ENCODE assay signal across 34 cellular contexts in the genomic region with DNA sequence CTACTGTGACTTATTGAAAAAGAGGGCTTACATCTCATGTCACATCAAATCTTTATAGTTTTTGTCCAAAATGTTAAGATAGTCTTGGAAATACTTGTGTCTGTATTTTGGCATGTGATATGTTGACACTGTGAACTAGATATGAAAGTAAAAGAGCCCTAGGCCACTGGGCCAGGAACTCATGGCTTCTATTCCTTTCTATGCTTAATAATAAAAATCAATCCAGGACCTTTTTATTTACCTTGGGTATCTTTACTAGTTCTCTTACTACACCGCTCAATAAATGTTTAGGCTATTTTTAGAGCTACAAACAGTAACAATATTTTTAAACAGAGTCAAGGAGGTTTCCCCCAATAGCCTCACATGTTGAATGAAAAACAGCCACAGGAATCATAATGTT.
DNase-seq lines count a peak whose midpoint lies in the region; ATAC-seq, FAIRE-seq and TF ChIP-seq lines count a peak whose summit lies in the region.
"Had no signal": no experiment of that assay in that cellular context is flagged by ENCODE, and none has a peak within 500 bp of the region (broad histone marks: within the 10 kb centered on the region; RNA-seq: fewer than 3 reads in every experiment).

No MANE protein-coding gene starts in this region.

- WGBS in pancreas, 2 donors = 27 to 39% methylated on average over 1 of the region's 1 CpG

- no peaks in the 10 kb centered on the region for H3K36me3 ChIP-seq in pancreas
- H3K36me3 ChIP-seq: BE2C; BLaER1; BLaER1 treated with 17β-estradiol and CSF1 and Interleukin-3, amounts not matched to agents 10 nM and 100 nM had no signal

- H3K4me1 ChIP-seq in pancreas = peaks cover 0 to 10% (median 0%) of the 10 kb centered on the region in 3 donors
- H3K4me1 ChIP-seq: A549; BE2C; BLaER1; BLaER1 treated with 17β-estradiol and CSF1 and Interleukin-3, amounts not matched to agents 10 nM and 100 nM; Caco-2 had no signal

- H3K27ac ChIP-seq in 22Rv1 = peak overlapping the region; percentile 26
- H3K27ac ChIP-seq in VCaP = peak overlapping the region; percentile 75
- H3K27ac ChIP-seq in pancreas = no peak overlapping the region
- H3K27ac ChIP-seq: A549; BLaER1; BLaER1 treated with 17β-estradiol and CSF1 and Interleukin-3, amounts not matched to agents 10 nM and 100 nM; C4-2B had no signal

- H3K27me3 ChIP-seq in pancreas = no peaks in the 10 kb centered on the region
- H3K27me3 ChIP-seq: BE2C; BLaER1; BLaER1 treated with 17β-estradiol and CSF1 and Interleukin-3, amounts not matched to agents 10 nM and 100 nM had no signal

- DNase-seq in LNCaP clone FGC (ENCODE audit: low read depth) (peak; percentile 23), pancreas (no peak), DMS114 treated with DMSO at 0.1 percent for 48 hours (lab: John Stamatoyannopoulos, UW; ENCODE audit: unreplicated experiment) (no peak)
- no peak for DNase-seq in stimulated activated CD8-positive, alpha-beta memory T cell treated with anti-CD3 and anti-CD28 coated beads, Interleukin-4, amount 100 ng/mL, for 48 hours
- DNase-seq: 8988T; ACHN; AML-193; BE2C; C1 segment of cervical spinal cord; Caco-2; Calu3; CD4-positive, alpha-beta memory T cell; CD4-positive, alpha-beta T cell; CD4-positive, CD25-positive, alpha-beta regulatory T cell; CD8-positive, alpha-beta memory T cell; CD8-positive, alpha-beta T cell; COR-L47; DMS 273 treated with DMSO at 0.1 percent for 48 hours; DMS153; DMS53; DMS79; DMS79 treated with DMSO at 0.1 percent for 48 hours; DND-41; EL had no signal

- no peaks in the 10 kb centered on the region for H3K9me3 ChIP-seq in pancreas
- H3K9me3 ChIP-seq: A549; BE2C; BLaER1; BLaER1 treated with 17β-estradiol and CSF1 and Interleukin-3, amounts not matched to agents 10 nM and 100 nM; Caco-2 had no signal

- intact Hi-C loops in pancreas (cut with DNase I) = no loop called here

- peak in 3 of 4 donors; percentile 37 to 83 (median 71) for ATAC-seq in pancreas
- no peak for ATAC-seq in GM21515 (IDR thresholded peaks at IDR 0.05; ENCODE audit: unreplicated experiment)
- ATAC-seq in HG02884 (IDR thresholded peaks at IDR 0.05; ENCODE audit: unreplicated experiment) = no peak
- ATAC-seq: A549; CD8-positive, alpha-beta T cell had no signal

- TF ChIP-seq CTCF in 22Rv1 (IDR thresholded peaks at IDR 0.05) (no peak), LNCaP clone FGC (IDR thresholded peaks at IDR 0.05; ENCODE audit: control insufficient read depth, extremely low read depth, insufficient read depth) (no peak), VCaP (conservative IDR thresholded peaks at IDR 0.05) (no peak), pancreas (IDR thresholded peaks at IDR 0.05) (no peak)

- no peak for FAIRE-seq in pancreas (lab: Jason Lieb, UNC)
- FAIRE-seq: A204.1, A549, D721Med had no signal

- H3K4me3 ChIP-seq in LNCaP clone FGC (ENCODE audit: low read depth, low read length) = no peak overlapping the region
- no peak overlapping the region for H3K4me3 ChIP-seq in pancreas
- H3K4me3 ChIP-seq: A549; BLaER1; BLaER1 treated with 17β-estradiol and CSF1 and Interleukin-3, amounts not matched to agents 10 nM and 100 nM had no signal

Comparison
In these comparisons a context has a peak if more than half of its experiments do, and no peak if none do; other contexts are left out.
1. H3K27ac ChIP-seq: peak in 22Rv1 (single experiment) and VCaP (single experiment); none in pancreas (0 of 4).
2. ATAC-seq: peak in pancreas (3 of 4); none in GM21515 (single experiment) and HG02884 (single experiment).